ENCODE assay signal across 32 cellular contexts in genomic region chr7:69764681-69765080, GRCh38.
"Had no signal": no experiment of that assay in that cellular context is flagged by ENCODE, and none has a peak within 500 bp of the region (broad histone marks: within the 10 kb centered on the region; RNA-seq: fewer than 3 reads in every experiment).

No MANE protein-coding gene starts in this region.

- H3K4me1 Mint-ChIP-seq: activated CD4-positive, alpha-beta T cell treated with anti-CD3 and anti-CD28 coated beads for 36 hours; activated CD4-positive, alpha-beta T cell treated with anti-CD3 and anti-CD28 coated beads, Interleukin-2, amount 10 ng/mL, durations not matched to agents 24 days and 14 days; activated naive CD4-positive, alpha-beta T cell treated with anti-CD3 and anti-CD28 coated beads, Interleukin-2, amount 10 ng/mL, durations not matched to agents 7 days and 5 days; activated naive CD8-positive, alpha-beta T cell treated with anti-CD3 and anti-CD28 coated beads, Interleukin-2, amount 10 ng/mL, durations not matched to agents 7 days and 5 days had no signal

- H3K27me3 Mint-ChIP-seq: activated CD4-positive, alpha-beta memory T cell treated with anti-CD3 and anti-CD28 coated beads for 36 hours; activated CD4-positive, alpha-beta T cell treated with anti-CD3 and anti-CD28 coated beads for 36 hours; activated CD4-positive, alpha-beta T cell treated with anti-CD3 and anti-CD28 coated beads, Interleukin-2, amount 10 ng/mL, durations not matched to agents 24 days and 14 days; activated naive CD4-positive, alpha-beta T cell treated with anti-CD3 and anti-CD28 coated beads, Interleukin-2, amount 10 ng/mL, durations not matched to agents 7 days and 5 days; activated naive CD8-positive, alpha-beta T cell treated with anti-CD3 and anti-CD28 coated beads, Interleukin-2, amount 10 ng/mL, durations not matched to agents 7 days and 5 days; activated T-cell treated with anti-CD3 and anti-CD28 coated beads, Interleukin-2, amount 50 U/mL, for 24 hours; brain; dendritic cell treated with granulocyte-macrophage colony-stimulating factor and Interleukin-4, amounts not matched to agents 40 ng/mL and 50 ng/mL, for 4 days had no signal

- H3K36me3 Mint-ChIP-seq: activated CD4-positive, alpha-beta memory T cell treated with anti-CD3 and anti-CD28 coated beads for 36 hours; activated CD8-positive, alpha-beta memory T cell treated with anti-CD3 and anti-CD28 coated beads, Interleukin-2, amount 10 ng/mL, durations not matched to agents 7 days and 5 days; activated naive CD4-positive, alpha-beta T cell treated with anti-CD3 and anti-CD28 coated beads, Interleukin-2, amount 10 ng/mL, durations not matched to agents 7 days and 5 days; activated naive CD8-positive, alpha-beta T cell treated with anti-CD3 and anti-CD28 coated beads, Interleukin-2, amount 10 ng/mL, durations not matched to agents 7 days and 5 days had no signal

- H3K9me3 Mint-ChIP-seq: activated CD4-positive, alpha-beta T cell treated with anti-CD3 and anti-CD28 coated beads, Interleukin-2, amount 10 ng/mL, durations not matched to agents 24 days and 14 days; activated naive CD4-positive, alpha-beta T cell treated with anti-CD3 and anti-CD28 coated beads, Interleukin-2, amount 10 ng/mL, durations not matched to agents 7 days and 5 days; activated T-cell treated with anti-CD3 and anti-CD28 coated beads, Interleukin-2, amount 50 U/mL, for 24 hours; brain; dendritic cell treated with granulocyte-macrophage colony-stimulating factor and Interleukin-4, amounts not matched to agents 40 ng/mL and 50 ng/mL, for 4 days had no signal

- H3K27ac ChIP-seq: ascending aorta, breast epithelium, cardiac muscle cell, coronary artery, dorsolateral prefrontal cortex, esophagus muscularis mucosa, foreskin keratinocyte, gastroesophageal sphincter, heart right ventricle had no signal

- ATAC-seq: activated CD4-positive, alpha-beta T cell treated with anti-CD3 and anti-CD28 coated beads for 36 hours; activated CD8-positive, alpha-beta memory T cell treated with anti-CD3 and anti-CD28 coated beads, Interleukin-2, amount 10 ng/mL, durations not matched to agents 7 days and 5 days; activated CD8-positive, alpha-beta T cell treated with anti-CD3 and anti-CD28 coated beads, Interleukin-2, amount 10 ng/mL, durations not matched to agents 7 days and 5 days; activated naive CD4-positive, alpha-beta T cell treated with anti-CD3 and anti-CD28 coated beads, Interleukin-2, amount 50 U/mL, for 72 hours; activated T-cell treated with anti-CD3 and anti-CD28 coated beads, Interleukin-2, amount 50 U/mL, for 72 hours; foreskin keratinocyte; gastroesophageal sphincter; heart right ventricle had no signal

- H3K27ac Mint-ChIP-seq: activated CD4-positive, alpha-beta memory T cell treated with anti-CD3 and anti-CD28 coated beads for 36 hours; activated CD4-positive, alpha-beta T cell treated with anti-CD3 and anti-CD28 coated beads for 36 hours; activated CD4-positive, alpha-beta T cell treated with anti-CD3 and anti-CD28 coated beads, Interleukin-2, amount 10 ng/mL, durations not matched to agents 24 days and 14 days; activated CD8-positive, alpha-beta memory T cell treated with anti-CD3 and anti-CD28 coated beads, Interleukin-2, amount 10 ng/mL, durations not matched to agents 7 days and 5 days; activated CD8-positive, alpha-beta T cell treated with anti-CD3 and anti-CD28 coated beads, Interleukin-2, amount 10 ng/mL, durations not matched to agents 7 days and 5 days; activated naive CD4-positive, alpha-beta T cell treated with anti-CD3 and anti-CD28 coated beads, Interleukin-2, amount 10 ng/mL, durations not matched to agents 7 days and 5 days; activated naive CD4-positive, alpha-beta T cell treated with anti-CD3 and anti-CD28 coated beads, Interleukin-2, amount 50 U/mL, for 72 hours; activated naive CD8-positive, alpha-beta T cell treated with anti-CD3 and anti-CD28 coated beads, Interleukin-2, amount 10 ng/mL, durations not matched to agents 7 days and 5 days; activated T-cell treated with anti-CD3 and anti-CD28 coated beads, Interleukin-2, amount 50 U/mL, for 24 hours; activated T-cell treated with anti-CD3 and anti-CD28 coated beads, Interleukin-2, amount 50 U/mL, for 72 hours; dendritic cell treated with granulocyte-macrophage colony-stimulating factor and Interleukin-4, amounts not matched to agents 40 ng/mL and 50 ng/mL, for 4 days had no signal

- H3K4me3 Mint-ChIP-seq: activated CD4-positive, alpha-beta memory T cell treated with anti-CD3 and anti-CD28 coated beads for 36 hours; activated CD4-positive, alpha-beta T cell treated with anti-CD3 and anti-CD28 coated beads for 36 hours; activated CD4-positive, alpha-beta T cell treated with anti-CD3 and anti-CD28 coated beads, Interleukin-2, amount 10 ng/mL, durations not matched to agents 24 days and 14 days; activated CD8-positive, alpha-beta memory T cell treated with anti-CD3 and anti-CD28 coated beads, Interleukin-2, amount 10 ng/mL, durations not matched to agents 7 days and 5 days; activated CD8-positive, alpha-beta T cell treated with anti-CD3 and anti-CD28 coated beads, Interleukin-2, amount 10 ng/mL, durations not matched to agents 7 days and 5 days; activated naive CD4-positive, alpha-beta T cell treated with anti-CD3 and anti-CD28 coated beads, Interleukin-2, amount 10 ng/mL, durations not matched to agents 7 days and 5 days; activated naive CD8-positive, alpha-beta T cell treated with anti-CD3 and anti-CD28 coated beads, Interleukin-2, amount 10 ng/mL, durations not matched to agents 7 days and 5 days; activated T-cell treated with anti-CD3 and anti-CD28 coated beads, Interleukin-2, amount 50 U/mL, for 24 hours; activated T-cell treated with anti-CD3 and anti-CD28 coated beads, Interleukin-2, amount 50 U/mL, for 72 hours; dendritic cell treated with granulocyte-macrophage colony-stimulating factor and Interleukin-4, amounts not matched to agents 40 ng/mL and 50 ng/mL, for 4 days had no signal

- DNase-seq: activated CD4-positive, alpha-beta memory T cell treated with anti-CD3 and anti-CD28 coated beads for 36 hours; activated CD4-positive, alpha-beta T cell treated with anti-CD3 and anti-CD28 coated beads for 36 hours; activated CD4-positive, alpha-beta T cell treated with anti-CD3 and anti-CD28 coated beads, Interleukin-2, amount 10 ng/mL, durations not matched to agents 24 days and 14 days; activated CD4-positive, CD25-positive, alpha-beta regulatory T cell; activated CD4-positive, CD25-positive, alpha-beta regulatory T cell treated with anti-CD3 and anti-CD28 coated beads, Interleukin-2, amount 50 U/mL, for 72 hours; activated CD8-positive, alpha-beta memory T cell treated with anti-CD3 and anti-CD28 coated beads, Interleukin-2, amount 10 ng/mL, durations not matched to agents 7 days and 5 days; activated CD8-positive, alpha-beta memory T cell treated with anti-CD3 and anti-CD28 coated beads, Interleukin-2, amount 50 U/mL, for 48 hours; activated CD8-positive, alpha-beta T cell treated with anti-CD3 and anti-CD28 coated beads, Interleukin-2, amount 10 ng/mL, durations not matched to agents 7 days and 5 days; activated gamma-delta T cell; activated naive CD4-positive, alpha-beta T cell; activated naive CD4-positive, alpha-beta T cell treated with anti-CD3 and anti-CD28 coated beads, Interleukin-2, amount 10 ng/mL, durations not matched to agents 7 days and 5 days; activated naive CD8-positive, alpha-beta T cell treated with anti-CD3 and anti-CD28 coated beads, Interleukin-2, amount 10 ng/mL, durations not matched to agents 7 days and 5 days; activated T-cell treated with anti-CD3 and anti-CD28 coated beads for 4 hours; activated T-cell treated with anti-CD3 and anti-CD28 coated beads, Interleukin-2, amount 50 U/mL, for 24 hours; activated T-cell treated with anti-CD3 and anti-CD28 coated beads, Interleukin-2, amount 50 U/mL, for 72 hours; central memory CD4-positive, alpha-beta T cell; cerebellar nuclear complex; effector memory CD4-positive, alpha-beta T cell; erythroblast; foreskin keratinocyte; heart right ventricle; T-helper 2 cell had no signal

- H3K4me3 ChIP-seq: ascending aorta, breast epithelium, cardiac muscle cell, coronary artery, dorsolateral prefrontal cortex, esophagus muscularis mucosa, gastroesophageal sphincter, heart right ventricle had no signal

- H3K9me3 ChIP-seq: ascending aorta, breast epithelium, esophagus muscularis mucosa, gastroesophageal sphincter, heart right ventricle had no signal

- H3K4me1 ChIP-seq: ascending aorta had no signal

- H3K36me3 ChIP-seq: ascending aorta, breast epithelium, cardiac muscle cell, esophagus muscularis mucosa, gastroesophageal sphincter, heart right ventricle had no signal
